8 cellular contexts compared by ENCODE assay signal in genomic region chr12:55830601-55831406, GRCh38. TPM values are rescaled to one million over a fixed set of nuclear protein-coding genes. Genes with fewer than 3 reads are reported as not detected.
A peak's percentile ranks its signal among the peaks of the same experiment; 100 is the strongest.
DNase-seq lines count a peak whose midpoint lies in the region; ATAC-seq, FAIRE-seq and TF ChIP-seq lines count a peak whose summit lies in the region.

No MANE protein-coding gene starts in this region.

- peak overlapping the region; percentile 95 for H3K27ac Mint-ChIP-seq in activated naive CD8-positive, alpha-beta T cell treated with anti-CD3 and anti-CD28 coated beads, Interleukin-2, amount 50 U/mL, for 24 hours

- peaks cover 14% of the 10 kb centered on the region for H3K36me3 Mint-ChIP-seq in activated naive CD8-positive, alpha-beta T cell treated with anti-CD3 and anti-CD28 coated beads, Interleukin-2, amount 50 U/mL, for 24 hours (ENCODE audit: low read depth)

- peaks cover 9% of the 10 kb centered on the region for H3K36me3 ChIP-seq in osteoblast (ENCODE audit: insufficient read depth, low read length)

- H3K4me3 ChIP-seq in osteoblast (ENCODE audit: insufficient read depth, low read length): peak overlapping the region; percentile 82

- H3K27me3 Mint-ChIP-seq in activated naive CD8-positive, alpha-beta T cell treated with anti-CD3 and anti-CD28 coated beads, Interleukin-2, amount 50 U/mL, for 24 hours: no peaks in the 10 kb centered on the region

- no peak for FAIRE-seq in urothelium cell line (lab: Jason Lieb, UNC)

- no peaks in the 10 kb centered on the region for H3K27me3 ChIP-seq in osteoblast (ENCODE audit: insufficient read depth, low read length)

- H3K4me2 ChIP-seq in osteoblast (ENCODE audit: insufficient read depth, low read length): peak overlapping the region; percentile 85

- no peaks in the 10 kb centered on the region for H4K20me1 ChIP-seq in osteoblast (ENCODE audit: insufficient read depth, low read length)

- H3K9me3 Mint-ChIP-seq in activated naive CD8-positive, alpha-beta T cell treated with anti-CD3 and anti-CD28 coated beads, Interleukin-2, amount 50 U/mL, for 24 hours: no peaks in the 10 kb centered on the region

- no peaks in the 10 kb centered on the region for H3K9me3 ChIP-seq in osteoblast (ENCODE audit: low read depth, low read length)

- peaks cover 35% of the 10 kb centered on the region for H3K79me2 ChIP-seq in osteoblast (ENCODE audit: insufficient read depth, low read length)

- H3K4me3 Mint-ChIP-seq in activated naive CD8-positive, alpha-beta T cell treated with anti-CD3 and anti-CD28 coated beads, Interleukin-2, amount 50 U/mL, for 24 hours: peak overlapping the region; percentile 99

- peak overlapping the region; percentile 92 for H2AFZ ChIP-seq in osteoblast (ENCODE audit: low read length)

- no peak for ATAC-seq in activated naive CD8-positive, alpha-beta T cell treated with anti-CD3 and anti-CD28 coated beads, Interleukin-2, amount 50 U/mL, for 24 hours
- ATAC-seq in Right ventricle myocardium superior (ENCODE audit: poor library complexity): peak; percentile 68
- ATAC-seq in GM21737 (IDR thresholded peaks at IDR 0.05; ENCODE audit: unreplicated experiment): no peak

- peaks cover 38% of the 10 kb centered on the region for H3K4me1 Mint-ChIP-seq in activated naive CD8-positive, alpha-beta T cell treated with anti-CD3 and anti-CD28 coated beads, Interleukin-2, amount 50 U/mL, for 24 hours

- H3K4me1 ChIP-seq in osteoblast (ENCODE audit: insufficient read depth, low read length): peaks cover 23% of the 10 kb centered on the region

- no peak for TF ChIP-seq CTCF in osteoblast (IDR thresholded peaks at IDR 0.05; ENCODE audit: extremely low read depth, low read depth, low read length)

- intact Hi-C loops in Right ventricle myocardium superior (cut with DNase I): loop anchor here (5.0 kb wide), 1 partner anchor 96 kb away; the partner anchor contains the start of gene PYM1

- DNase-seq in AG08396 (ENCODE audit: low spot score) (peak; percentile 70), HCEC 1CT (peak; percentile 66), RPMI8226 (peak; percentile 25), Right ventricle myocardium superior (peak; percentile 88), osteoblast (ENCODE audit: insufficient read length, low spot score, missing footprints) (peak; percentile 90), urothelium cell line (ENCODE audit: low spot score) (peak; percentile 50)
- peak; percentile 59 for DNase-seq in activated naive CD8-positive, alpha-beta T cell treated with anti-CD3 and anti-CD28 coated beads, Interleukin-2, amount 50 U/mL, for 24 hours

- peak overlapping the region; percentile 67 for H3K27ac ChIP-seq in osteoblast (ENCODE audit: low read depth, low read length)

RNA-seq across cellular contexts. Expression of gene DNAJC14, which starts 1.4 kb away (rescaled TPM):
- total RNA-seq in Right ventricle myocardium superior (17.2 TPM), osteoblast (40.1 and 41.6 TPM in 2 replicates)

RNA-seq across cellular contexts. Expression of gene MMP19, which starts 11.9 kb away (rescaled TPM):
- 3.4 TPM for total RNA-seq in Right ventricle myocardium superior
- total RNA-seq in osteoblast: 13.0 and 14.7 TPM in 2 replicates

RNA-seq across cellular contexts. Expression of gene ORMDL2, which starts 13.0 kb away (rescaled TPM):
- total RNA-seq in Right ventricle myocardium superior: 11.6 TPM
- 9.4 and 10.1 TPM in 2 replicates for total RNA-seq in osteoblast

RNA-seq across cellular contexts. Expression of gene SARNP, which starts 13.3 kb away (rescaled TPM):
- total RNA-seq in Right ventricle myocardium superior: 48.0 TPM
- 53.6 and 56.6 TPM in 2 replicates for total RNA-seq in osteoblast

Comparison
In these comparisons a context has a peak if more than half of its experiments do, and no peak if none do; other contexts are left out.
1. DNase-seq: peak in every context shown above with its lines; median percentile 90 in osteoblast; 88 in Right ventricle myocardium superior; 70 in AG08396; 66 in HCEC 1CT; 59 in activated naive CD8-positive, alpha-beta T cell treated with anti-CD3 and anti-CD28 coated beads, Interleukin-2, amount 50 U/mL, for 24 hours; 50 in urothelium cell line; 25 in RPMI8226.